ENCODE assay signal across 10 cellular contexts in genomic region chr15:29364429-29365078, GRCh38.
DNase-seq lines count a peak whose midpoint lies in the region; ATAC-seq, FAIRE-seq and TF ChIP-seq lines count a peak whose summit lies in the region.
"Had no signal": no experiment of that assay in that cellular context is flagged by ENCODE, and none has a peak within 500 bp of the region (broad histone marks: within the 10 kb centered on the region; RNA-seq: fewer than 3 reads in every experiment).

No MANE protein-coding gene starts in this region.

- POLR2A ChIA-PET in BJ (lab: Charles Lee) (no interaction called here), HepG2 (lab: Yijun Ruan, JAX) (no interaction called here)

- H3K9ac ChIP-seq in HUES64 (ENCODE audit: low read depth, low read length) (no peak overlapping the region), HepG2 (ENCODE audit: insufficient read depth, low read depth, low read length) (no peak overlapping the region)
- H3K9ac ChIP-seq: parathyroid adenoma had no signal

- H3K4me1 ChIP-seq in HUES64 (ENCODE audit: insufficient read depth, low read length) (peaks cover 8% of the 10 kb centered on the region), HepG2 (ENCODE audit: insufficient read depth, low read length) (no peaks in the 10 kb centered on the region), ovary (ENCODE audit: insufficient read depth) (no peaks in the 10 kb centered on the region)
- H3K4me1 ChIP-seq: parathyroid adenoma had no signal

- no peaks in the 10 kb centered on the region for H3K79me2 ChIP-seq in HepG2 (ENCODE audit: insufficient read depth, low read length)

- TF ChIP-seq RAD21 in HepG2 (CRISPR knock-in tag; IDR thresholded peaks at IDR 0.05), result no peak

- H3K27me3 ChIP-seq in BJ (ENCODE audit: control insufficient read depth, insufficient read depth, low read length), result no peaks in the 10 kb centered on the region
- no peaks in the 10 kb centered on the region for H3K27me3 ChIP-seq in HUES64 (ENCODE audit: insufficient read depth, low read length)
- H3K27me3 ChIP-seq in HepG2 (ENCODE audit: control insufficient read depth in 1 of 2, insufficient read depth in 2 of 2, low read length in 2 of 2), result peaks cover 0 to 6% of the 10 kb centered on the region in 2 experiments; a peak in 1 of 5 replicates
- no peaks in the 10 kb centered on the region for H3K27me3 ChIP-seq in ovary

- no peak overlapping the region for H2AFZ ChIP-seq in HepG2 (ENCODE audit: low read length)
- H2AFZ ChIP-seq: parathyroid adenoma had no signal

- H3K9me3 ChIP-seq in HUES64 (ENCODE audit: insufficient read depth, low read depth, low read length), result peaks cover 7% of the 10 kb centered on the region
- H3K9me3 ChIP-seq in HepG2 (ENCODE audit: low read length), result peaks cover 13% of the 10 kb centered on the region
- peaks cover 0 to under 1% of the 10 kb centered on the region in 2 donors for H3K9me3 ChIP-seq in ovary

- H3K36me3 ChIP-seq in BJ (ENCODE audit: control insufficient read depth, insufficient read depth, low read length) (no peaks in the 10 kb centered on the region), HUES64 (ENCODE audit: insufficient read depth, low read length) (no peaks in the 10 kb centered on the region), HepG2 (replicated peaks in 1 of 2; ENCODE audit: control insufficient read depth in 1 of 2, insufficient read depth in 2 of 2, low read length in 2 of 2) (no peaks in the 10 kb centered on the region), ovary (no peaks in the 10 kb centered on the region)

- no TSS peak for BruUV-seq in HepG2 (replicated peaks; lab: Mats Ljungman, UMichigan)

- H3K4me2 ChIP-seq in HepG2 (ENCODE audit: low read depth, low read length), result no peak overlapping the region

- peak; percentile 29; the same call in 1 of the 2 replicates for TF ChIP-seq CTCF in BJ (IDR thresholded peaks at IDR 0.05; ENCODE audit: insufficient read depth, low read depth, low read length)
- TF ChIP-seq CTCF in HepG2 (CRISPR knock-in tag; IDR thresholded peaks at IDR 0.05), result no peak
- no peak for TF ChIP-seq CTCF in ovary (IDR thresholded peaks at IDR 0.05)

- CTCF ChIA-PET in BJ (lab: Yijun Ruan, JAX), result interaction anchor here (1.1 to 1.5 kb wide), 2 partner anchors 11 to 26 kb away, joined by 3 to 5 read pairs; no protein-coding TSS in a partner anchor
- CTCF ChIA-PET in HepG2 (lab: Yijun Ruan, JAX; ENCODE audit: low intra/inter-chr PET ratio, low total read pairs), result no interaction called here

- H3K4me3 ChIP-seq in BJ (ENCODE audit: low read depth, low read length), result no peak overlapping the region
- H3K4me3 ChIP-seq in HUES64 (ENCODE audit: low read length), result no peak overlapping the region
- no peak overlapping the region for H3K4me3 ChIP-seq in HepG2 (replicated peaks in 1 of 3; ENCODE audit: insufficient read depth in 1 of 3, low read depth in 2 of 3, low read length in 3 of 3)
- no peak overlapping the region for H3K4me3 ChIP-seq in ovary

- in situ Hi-C loops in HepG2 (cut with HindIII; ENCODE audit: extremely low pct_ligation_motif_present, low pct_unique_long_range_greater_than_20kb), result no loop called here

- FAIRE-seq in HepG2 (lab: Jason Lieb, UNC), result no peak

- TF ChIP-seq POLR2A in HepG2 (IDR thresholded peaks at IDR 0.05; ENCODE audit: insufficient read depth in 1 of 2, low read depth in 2 of 2, low read length in 2 of 2) (no peak), ovary (IDR thresholded peaks at IDR 0.05) (no peak)

- no peaks in the 10 kb centered on the region for H4K20me1 ChIP-seq in HepG2 (ENCODE audit: insufficient read depth, low read length)

- DNase-seq in BJ (ENCODE audit: low read depth) (peak; percentile 10), amniotic epithelial cell (ENCODE audit: low read depth) (peak; percentile 38), HepG2 (ENCODE audit: low spot score) (peak; percentile 4), NCI-H2227 treated with DMSO at 0.1 percent for 48 hours (lab: John Stamatoyannopoulos, UW) (no peak), ovary (no peak)
- DNase-seq in stimulated activated CD8-positive, alpha-beta memory T cell treated with anti-CD3 and anti-CD28 coated beads, Interleukin-4, amount 100 ng/mL, for 48 hours, result no peak
- DNase-seq: NCI-H524 treated with DMSO at 0.1 percent for 48 hours had no signal

- 40% methylated on average over 8 of the region's 8 CpGs for WGBS in HUES64
- WGBS in HepG2 (ENCODE audit: low lambda C conversion rate), result 1% methylated on average over 8 of the region's 8 CpGs
- WGBS in ovary, 3 donors, result 36 to 49% (median 41%) methylated on average over 8 of the region's 8 CpGs

- intact Hi-C loops in HepG2 (cut with micrococcal nuclease; ENCODE audit: unreplicated experiment) (no loop called here), ovary (cut with DNase I) (no loop called here)

- TF ChIP-seq EP300 in HepG2 (IDR thresholded peaks at IDR 0.05; ENCODE audit: low read depth in 2 of 2, low read length in 2 of 2) (no peak), HepG2 (CRISPR knock-in tag; IDR thresholded peaks at IDR 0.05; ENCODE audit: borderline replicate concordance) (no peak), ovary (IDR thresholded peaks at IDR 0.05) (no peak)

- ATAC-seq in HepG2 (peak; percentile 83), GM18867 (IDR thresholded peaks at IDR 0.05; ENCODE audit: unreplicated experiment) (no peak)

- H3K27ac ChIP-seq in HUES64 (ENCODE audit: low read depth, low read length) (peak overlapping the region; percentile 4; the same call in 1 of the 2 replicates), HepG2 (ENCODE audit: extremely low read length, insufficient read depth, low read length) (no peak overlapping the region), ovary (no peak overlapping the region)
- H3K27ac ChIP-seq: parathyroid adenoma had no signal

TF ChIP-seq in HepG2, 621 proteins besides CTCF, POLR2A, EP300 and RAD21:
- 0 out of 2 replicates have a peak, but pooled peaks have one; percentile 4 for TF ChIP-seq CREB1 (IDR thresholded peaks at IDR 0.05)
- no peak for TF ChIP-seq CREB1 (CRISPR knock-in tag; IDR thresholded peaks at IDR 0.05)
- TF ChIP-seq ZMAT5 (CRISPR knock-in tag; IDR thresholded peaks at IDR 0.05; ENCODE audit: borderline replicate concordance, low read depth), result no peak
TF ChIP-seq in HepG2: peak in this region for 1.

Comparison
In these comparisons a context has a peak if more than half of its experiments do, and no peak if none do; other contexts are left out.
1. DNase-seq: peak in BJ (single experiment), amniotic epithelial cell (single experiment) and HepG2 (single experiment); none in NCI-H2227 treated with DMSO at 0.1 percent for 48 hours (single experiment), stimulated activated CD8-positive, alpha-beta memory T cell treated with anti-CD3 and anti-CD28 coated beads, Interleukin-4, amount 100 ng/mL, for 48 hours (single experiment) and ovary (0 of 5).